In genomic region chr13:50894042-50894441, GRCh38 we compare ENCODE assay signal across 11 cellular contexts. TPM values are rescaled to one million over a fixed set of nuclear protein-coding genes. Genes with fewer than 3 reads are reported as not detected.
DNase-seq lines count a peak whose midpoint lies in the region; ATAC-seq and TF ChIP-seq lines count a peak whose summit lies in the region.
"Had no signal": no experiment of that assay in that cellular context is flagged by ENCODE, and none has a peak within 500 bp of the region (broad histone marks: within the 10 kb centered on the region; RNA-seq: fewer than 3 reads in every experiment).

No MANE protein-coding gene starts in this region.

- intact Hi-C loops in activated CD4-positive, alpha-beta memory T cell treated with anti-CD3 and anti-CD28 coated beads for 36 hours (cut with micrococcal nuclease), result loop anchor here (5.0 kb wide), 3 partner anchors 527 to 812 kb away; no protein-coding TSS in a partner anchor
- intact Hi-C loops in natural killer cell (cut with micrococcal nuclease), result no loop called here

- H4K20me1 ChIP-seq in DOHH2 (ENCODE audit: control insufficient read depth, insufficient read depth, low read depth, low read length), result no peaks in the 10 kb centered on the region

- no peak for DNase-seq in activated CD4-positive, alpha-beta memory T cell treated with anti-CD3 and anti-CD28 coated beads for 36 hours
- DNase-seq in natural killer cell, result no peak
- no peak for DNase-seq in NK-92 (lab: John Stamatoyannopoulos, UW; ENCODE audit: unreplicated experiment)
- DNase-seq in NCI-H2029 treated with DMSO at 0.1 percent for 48 hours (lab: John Stamatoyannopoulos, UW), result no peak
- DNase-seq in 8988T, result no peak
- DNase-seq: Karpas-422, ovary had no signal

- no peak for ATAC-seq in natural killer cell
- ATAC-seq in GM21367 (IDR thresholded peaks at IDR 0.05; ENCODE audit: unreplicated experiment), result no peak

- H3K79me2 ChIP-seq in DOHH2 (ENCODE audit: control insufficient read depth, low read length), result no peaks in the 10 kb centered on the region

- H3K9me2 ChIP-seq in DOHH2 (replicated peaks; ENCODE audit: control insufficient read depth, low read length), result no peaks in the 10 kb centered on the region

- TF ChIP-seq CTCF in DOHH2 (IDR thresholded peaks at IDR 0.05; ENCODE audit: low read depth, low read length, poor library complexity, severe bottlenecking), result no peak
- TF ChIP-seq CTCF in natural killer cell (IDR thresholded peaks at IDR 0.05), result no peak

- H3K4me1 ChIP-seq in DOHH2 (ENCODE audit: control insufficient read depth, low read length), result peaks cover 96% of the 10 kb centered on the region

- H3K27ac Mint-ChIP-seq in activated CD4-positive, alpha-beta memory T cell treated with anti-CD3 and anti-CD28 coated beads for 36 hours, result peak overlapping the region; percentile 84
- peak overlapping the region; percentile 64 to 65 for H3K27ac Mint-ChIP-seq in natural killer cell
- H3K27ac Mint-ChIP-seq: dendritic cell treated with granulocyte-macrophage colony-stimulating factor and Interleukin-4, amounts not matched to agents 40 ng/mL and 50 ng/mL, for 4 days had no signal

- no peaks in the 10 kb centered on the region for H3K9me3 Mint-ChIP-seq in activated CD4-positive, alpha-beta memory T cell treated with anti-CD3 and anti-CD28 coated beads for 36 hours
- H3K9me3 Mint-ChIP-seq in natural killer cell, result peaks cover 0 to 2% of the 10 kb centered on the region in 2 donors
- H3K9me3 Mint-ChIP-seq: dendritic cell treated with granulocyte-macrophage colony-stimulating factor and Interleukin-4, amounts not matched to agents 40 ng/mL and 50 ng/mL, for 4 days had no signal

- H3K27me3 ChIP-seq in DOHH2 (ENCODE audit: control insufficient read depth, low read length), result no peaks in the 10 kb centered on the region
- H3K27me3 ChIP-seq: ovary had no signal

- peaks cover 34% of the 10 kb centered on the region for H3F3A ChIP-seq in DOHH2 (ENCODE audit: control insufficient read depth, insufficient read depth)

- H3K36me3 ChIP-seq in DOHH2 (ENCODE audit: control insufficient read depth, low read length) (peaks cover 10% of the 10 kb centered on the region), KOPT-K1 (ENCODE audit: insufficient read depth, low read length) (no peaks in the 10 kb centered on the region)
- H3K36me3 ChIP-seq: ovary had no signal

- POLR2A ChIA-PET in activated CD4-positive, alpha-beta memory T cell treated with anti-CD3 and anti-CD28 coated beads for 36 hours (lab: Charles Lee), result interaction anchor here (1.3 kb wide), 1 partner anchor 15 kb away, joined by 4 read pairs; the partner anchor contains the start of gene RNASEH2B

- H3K27ac ChIP-seq in DOHH2 (ENCODE audit: low read depth, low read length) (peak overlapping the region; percentile 95), KOPT-K1 (ENCODE audit: low read depth, low read length, poor library complexity, severe bottlenecking) (peak overlapping the region; percentile 100)
- H3K27ac ChIP-seq: ovary had no signal

- no peak overlapping the region for H3K4me3 Mint-ChIP-seq in activated CD4-positive, alpha-beta memory T cell treated with anti-CD3 and anti-CD28 coated beads for 36 hours
- H3K4me3 Mint-ChIP-seq in natural killer cell, result no peak overlapping the region
- H3K4me3 Mint-ChIP-seq: dendritic cell treated with granulocyte-macrophage colony-stimulating factor and Interleukin-4, amounts not matched to agents 40 ng/mL and 50 ng/mL, for 4 days had no signal

- H3K27me3 Mint-ChIP-seq in activated CD4-positive, alpha-beta memory T cell treated with anti-CD3 and anti-CD28 coated beads for 36 hours, result no peaks in the 10 kb centered on the region
- no peaks in the 10 kb centered on the region for H3K27me3 Mint-ChIP-seq in natural killer cell (ENCODE audit: low read depth in 2 of 2)
- H3K27me3 Mint-ChIP-seq: dendritic cell treated with granulocyte-macrophage colony-stimulating factor and Interleukin-4, amounts not matched to agents 40 ng/mL and 50 ng/mL, for 4 days had no signal

- peaks cover 5% of the 10 kb centered on the region for H3K36me3 Mint-ChIP-seq in activated CD4-positive, alpha-beta memory T cell treated with anti-CD3 and anti-CD28 coated beads for 36 hours
- peaks cover 4% of the 10 kb centered on the region for H3K36me3 Mint-ChIP-seq in natural killer cell

- H3K9me3 ChIP-seq in DOHH2 (ENCODE audit: control insufficient read depth, insufficient read depth, low read length) (no peaks in the 10 kb centered on the region), KOPT-K1 (ENCODE audit: insufficient read depth, low read length, poor library complexity, severe bottlenecking) (no peaks in the 10 kb centered on the region)
- H3K9me3 ChIP-seq: ovary had no signal

- peaks cover 39% of the 10 kb centered on the region for H3K4me1 Mint-ChIP-seq in activated CD4-positive, alpha-beta memory T cell treated with anti-CD3 and anti-CD28 coated beads for 36 hours (ENCODE audit: low read depth)
- H3K4me1 Mint-ChIP-seq in natural killer cell, result peaks cover 36% of the 10 kb centered on the region in 2 donors

- peak overlapping the region; percentile 61 for H3K4me3 ChIP-seq in DOHH2 (ENCODE audit: low read length)
- H3K4me3 ChIP-seq: ovary had no signal

- peak overlapping the region; percentile 83 for H3K4me2 ChIP-seq in DOHH2 (ENCODE audit: low read length)

- CTCF ChIA-PET in activated CD4-positive, alpha-beta memory T cell treated with anti-CD3 and anti-CD28 coated beads for 36 hours (lab: Charles Lee), result interaction anchor here (5.0 kb wide), 1 partner anchor 18 kb away, joined by 38 read pairs; no protein-coding TSS in a partner anchor

RNA-seq across cellular contexts. Expression of gene RNASEH2B, which starts 15.5 kb away (rescaled TPM):
- total RNA-seq in activated CD4-positive, alpha-beta memory T cell treated with anti-CD3 and anti-CD28 coated beads for 36 hours, result 10 to 100 TPM; 40.8 to 48.4 TPM
- total RNA-seq in natural killer cell, result 10 to 100 TPM; 57.9 to 68.7 (median 64.8) TPM

RNA-seq across cellular contexts. Expression of gene DLEU7, which starts 50.5 kb away (rescaled TPM):
- total RNA-seq in activated CD4-positive, alpha-beta memory T cell treated with anti-CD3 and anti-CD28 coated beads for 36 hours, result not detected
- under 1 TPM in 1 of 3 donors, not detected in 2; 0.20 TPM for total RNA-seq in natural killer cell
